Comparison of ENCODE assay signal across 8 cellular contexts in the genomic region with DNA sequence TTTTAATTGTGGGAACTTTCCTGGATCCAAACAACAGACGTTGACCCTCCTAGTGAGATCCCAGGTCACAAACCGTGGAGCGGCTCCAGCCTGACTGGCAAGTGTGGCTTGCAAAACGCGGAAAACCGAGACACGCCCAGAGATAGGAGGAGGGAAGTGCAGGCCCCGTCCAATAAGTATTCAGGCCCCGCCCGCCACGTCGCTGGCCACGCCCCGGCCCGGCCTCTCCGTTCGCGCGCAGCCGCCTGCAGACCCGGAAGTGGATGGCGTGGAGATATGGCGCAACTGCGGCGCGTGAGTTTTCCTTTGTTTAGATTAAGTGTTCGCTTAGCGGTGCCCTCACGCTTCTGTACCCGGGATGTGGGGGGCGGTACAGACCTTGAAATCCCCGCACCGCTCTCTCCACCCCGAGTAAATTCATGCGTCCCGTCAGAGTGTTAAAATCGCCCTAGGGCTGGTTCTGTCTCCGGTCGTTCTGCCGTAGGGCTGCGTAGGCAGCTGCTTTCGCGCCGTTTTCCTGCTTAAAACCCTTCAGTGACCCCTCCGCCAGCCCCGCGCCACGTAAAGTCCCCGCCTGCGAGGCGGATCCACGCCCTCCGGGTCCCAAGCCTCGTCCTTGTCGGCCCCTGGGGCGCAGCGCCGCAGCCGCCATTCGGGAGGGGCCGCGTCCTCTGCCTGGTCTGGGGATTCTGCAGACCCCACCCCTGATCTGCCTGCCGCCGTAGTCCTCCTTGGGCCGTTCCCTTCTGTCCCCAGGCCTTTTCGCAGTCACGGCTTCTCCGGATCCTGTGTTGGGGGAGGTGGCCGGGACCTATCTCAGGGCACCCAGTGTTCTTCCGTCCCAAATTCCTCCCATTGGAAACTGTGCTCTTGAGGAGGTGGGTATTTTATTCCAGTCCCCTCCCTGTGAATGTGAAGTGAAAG. TPM values are rescaled to one million over a fixed set of nuclear protein-coding genes. Genes with fewer than 3 reads are reported as not detected.
DNase-seq lines count a peak whose midpoint lies in the region; ATAC-seq, FAIRE-seq and TF ChIP-seq lines count a peak whose summit lies in the region.

A gene (plus strand): TSS at position 250 of the 924 bp plus-strand sequence. CDS start 27 bp downstream, at position 277.

- peak; percentile 96 for FAIRE-seq in GM12891 (lab: Jason Lieb, UNC)

- peak within 1 kb of the TSS; percentile 99 for H3K27ac ChIP-seq in upper lobe of right lung

- TF ChIP-seq POLR2A in GM12891 (IDR thresholded peaks at IDR 0.05; ENCODE audit: low read depth, low read length), result peak; percentile 85

- no peaks in the 10 kb centered on the region for H3K9me3 ChIP-seq in upper lobe of right lung

- peak within 1 kb of the TSS; percentile 100 for H3K4me3 ChIP-seq in upper lobe of right lung

- TF ChIP-seq CTCF in upper lobe of right lung (IDR thresholded peaks at IDR 0.05), result no peak

- H3K4me1 ChIP-seq in upper lobe of right lung, result peaks cover 23% of the 10 kb centered on the region

- H3K36me3 ChIP-seq in upper lobe of right lung, result no peaks in the 10 kb centered on the region

- DNase-seq in GM12891 (ENCODE audit: insufficient read length, low spot score) (peak; percentile 90), NCI-H146 treated with DMSO at 0.1 percent for 48 hours (lab: John Stamatoyannopoulos, UW; ENCODE audit: unreplicated experiment) (peak; percentile 95), amniotic epithelial cell (ENCODE audit: low read depth) (peak; percentile 93), left cardiac atrium (peak; percentile 98), posterior vena cava (ENCODE audit: low spot score) (peak; percentile 99), upper lobe of right lung (peak; percentile 99)

- ATAC-seq in HG02870 (IDR thresholded peaks at IDR 0.05; ENCODE audit: unreplicated experiment) (peak; percentile 95), left cardiac atrium (peak; percentile 100), upper lobe of right lung (peak; percentile 100)

- no peaks in the 10 kb centered on the region for H3K27me3 ChIP-seq in upper lobe of right lung

- intact Hi-C loops in T-helper 1 cell treated with Interleukin-12 subunit alpha and Interleukin-12 subunit beta and Interleukin-4 antibody, amounts not matched to agents 30 ng/mL and 1 ng/mL, for 36 hours (cut with micrococcal nuclease), result loop anchor here (1.0 to 2.0 kb wide), 20 partner anchors 28 to 1198 kb away; a partner anchor contains a TSS
- intact Hi-C loops in left cardiac atrium (cut with DNase I), result no loop called here
- intact Hi-C loops in posterior vena cava (cut with DNase I), result no loop called here
- intact Hi-C loops in upper lobe of right lung (cut with DNase I), result no loop called here

TF ChIP-seq in GM12891, 5 proteins besides CTCF, POLR2A, EP300 and RAD21:
- TF ChIP-seq SPI1 (IDR thresholded peaks at IDR 0.05; ENCODE audit: low read depth, low read length) (peak; percentile 81), TAF1 (IDR thresholded peaks at IDR 0.05; ENCODE audit: low read depth, low read length) (peak; percentile 87), PAX5 (IDR thresholded peaks at IDR 0.05; ENCODE audit: insufficient read depth, low read length, severe bottlenecking) (no peak), POLR2AphosphoS5 (IDR thresholded peaks at IDR 0.05; ENCODE audit: low read depth, low read length) (peak; percentile 76)
TF ChIP-seq in GM12891: peak in this region for 3.

RNA-seq across cellular contexts. Expression of the gene that starts here (rescaled TPM):
- 9.8 TPM for polyA plus RNA-seq in GM12891 (2012; ENCODE audit: low read depth, missing spikeins)
- 15.9 and 18.4 TPM in 2 replicates for total RNA-seq in T-helper 1 cell treated with Interleukin-12 subunit alpha and Interleukin-12 subunit beta and Interleukin-4 antibody, amounts not matched to agents 30 ng/mL and 1 ng/mL, for 36 hours
- total RNA-seq in left cardiac atrium, result 10 to 100 TPM; 12.5 to 14.1 TPM
- 10 to 100 TPM; 11.5 to 15.6 TPM for total RNA-seq in posterior vena cava
- total RNA-seq in upper lobe of right lung, result 17.5 TPM

Comparison
In these comparisons a context has a peak if more than half of its experiments do, and no peak if none do; other contexts are left out.
1. Peak in every context shown above with its lines: DNase-seq, ATAC-seq, H3K4me3 ChIP-seq and H3K27ac ChIP-seq.